In the genomic region with DNA sequence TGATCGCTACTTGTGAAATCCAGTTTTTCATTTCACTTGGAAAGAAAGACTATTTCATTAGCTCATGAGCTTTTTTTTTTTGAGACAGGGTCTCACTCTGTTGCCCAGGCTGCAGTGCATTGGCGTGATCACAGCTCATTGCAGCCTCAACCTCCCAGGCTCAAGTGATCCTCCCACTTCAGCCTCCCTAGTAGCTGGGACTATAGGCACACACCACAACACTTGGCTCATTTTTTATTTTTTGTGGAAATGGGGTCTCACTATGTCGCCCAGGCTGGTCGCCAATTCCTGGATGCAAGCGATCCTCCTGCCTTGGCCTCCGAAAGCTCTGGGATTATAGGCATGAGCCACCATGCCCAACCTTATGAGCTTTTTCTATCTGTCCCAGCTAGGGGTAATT, we compare ENCODE assay signal across 22 cellular contexts.
DNase-seq lines count a peak whose midpoint lies in the region; ATAC-seq, FAIRE-seq and TF ChIP-seq lines count a peak whose summit lies in the region.
"Had no signal": no experiment of that assay in that cellular context is flagged by ENCODE, and none has a peak within 500 bp of the region (broad histone marks: within the 10 kb centered on the region; RNA-seq: fewer than 3 reads in every experiment).

No MANE protein-coding gene starts in this region.

- H3K4me2 ChIP-seq in K562 (ENCODE audit: insufficient read depth, low read length) (no peak overlapping the region), trophoblast cell (ENCODE audit: low read length) (no peak overlapping the region)
- H3K4me2 ChIP-seq: BLaER1 treated with 17β-estradiol and CSF1 and Interleukin-3, amounts not matched to agents 10 nM and 100 nM had no signal

- in situ Hi-C loops in Panc1 (cut with HindIII; ENCODE audit: low pct_unique_long_range_greater_than_20kb, low sequenced_read_pairs) (no loop called here), K562 (cut with MboI) (no loop called here)

- no peak overlapping the region for H3K23ac ChIP-seq in trophoblast cell (ENCODE audit: low read length)

- CTCF ChIA-PET in HEK293 (lab: Yijun Ruan, JAX): interaction anchor here (0.7 kb wide), 1 partner anchor 279 kb away, joined by 3 read pairs; no protein-coding TSS in a partner anchor
- CTCF ChIA-PET in Panc1 (lab: Charles Lee): interaction anchor here (0.7 kb wide), 1 partner anchor 338 kb away, joined by 3 read pairs; no protein-coding TSS in a partner anchor
- CTCF ChIA-PET in K562 (lab: Yijun Ruan, JAX; ENCODE audit: low intra/inter-chr PET ratio): no interaction called here

- 85% methylated on average over 5 of the region's 6 CpGs for WGBS in K562 (ENCODE audit: insufficient coverage, low coverage, missing lambda C conversion rate)
- WGBS in trophoblast cell (ENCODE audit: extremely low coverage, insufficient coverage, insufficient read length): no CpG with 5 or more reads among the region's 6 CpGs

- H3K18ac ChIP-seq in trophoblast cell (ENCODE audit: low read length): no peak overlapping the region

- no peaks in the 10 kb centered on the region for H3K9me1 ChIP-seq in K562 (ENCODE audit: control insufficient read depth, insufficient read depth, low read length)

- H4K91ac ChIP-seq in trophoblast cell (ENCODE audit: low read depth, low read length): no peak overlapping the region

- H3K14ac ChIP-seq in trophoblast cell (ENCODE audit: low read length): no peak overlapping the region

- no peak overlapping the region for H3K27ac ChIP-seq in HEK293 (ENCODE audit: extremely low read depth, low read depth, low read length)
- H3K27ac ChIP-seq in Panc1 (ENCODE audit: low read length): peak overlapping the region; percentile 78; the same call in 1 of the 2 replicates
- H3K27ac ChIP-seq in K562 (ENCODE audit: extremely low read depth, low read depth, low read length): no peak overlapping the region
- no peak overlapping the region for H3K27ac ChIP-seq in trophoblast cell (ENCODE audit: low read depth, low read length)
- H3K27ac ChIP-seq: HL-60 had no signal

- H3K36me3 ChIP-seq in HEK293 (ENCODE audit: control insufficient read depth in 2 of 2, insufficient read depth in 1 of 2, low read length in 2 of 2) (no peaks in the 10 kb centered on the region), Panc1 (ENCODE audit: control insufficient read depth, insufficient read depth, low read length) (no peaks in the 10 kb centered on the region), K562 (ENCODE audit: control insufficient read depth, insufficient read depth, low read length) (no peaks in the 10 kb centered on the region), trophoblast cell (ENCODE audit: control insufficient read depth in 1 of 2, insufficient read depth in 2 of 2, low read length in 2 of 2) (no peaks in the 10 kb centered on the region)
- H3K36me3 ChIP-seq: BLaER1 treated with 17β-estradiol and CSF1 and Interleukin-3, amounts not matched to agents 10 nM and 100 nM had no signal

- H2BK120ac ChIP-seq in trophoblast cell (ENCODE audit: insufficient read depth, low read length, poor library complexity): no peak overlapping the region

- H3K27me3 ChIP-seq in Panc1 (ENCODE audit: control insufficient read depth, insufficient read depth, low read length): no peaks in the 10 kb centered on the region
- no peaks in the 10 kb centered on the region for H3K27me3 ChIP-seq in K562 (ENCODE audit: control insufficient read depth in 2 of 2, insufficient read depth in 2 of 2, low read length in 2 of 2)
- no peaks in the 10 kb centered on the region for H3K27me3 ChIP-seq in trophoblast cell (ENCODE audit: insufficient read depth, low read length)
- H3K27me3 ChIP-seq: BLaER1 treated with 17β-estradiol and CSF1 and Interleukin-3, amounts not matched to agents 10 nM and 100 nM had no signal

- H3K79me1 ChIP-seq in trophoblast cell (ENCODE audit: low read length): peaks cover under 1% of the 10 kb centered on the region

- TF ChIP-seq CTCF in HEK293 (tag by site-specific recombination; IDR thresholded peaks at IDR 0.05) (no peak), Panc1 (IDR thresholded peaks at IDR 0.05) (no peak), K562 (IDR thresholded peaks at IDR 0.05 in 2 of 3, conservative IDR thresholded peaks at IDR 0.05 in 1 of 3; ENCODE audit: insufficient read depth in 2 of 3, low read depth in 1 of 3, low read length in 3 of 3) (no peak)

- TF ChIP-seq RAD21 in K562 (CRISPR knock-in tag; conservative IDR thresholded peaks at IDR 0.05 in 1 of 2, IDR thresholded peaks at IDR 0.05 in 1 of 2): no peak

- no peak for TF ChIP-seq EP300 in K562 (IDR thresholded peaks at IDR 0.05; ENCODE audit: low read length)

- BruUV-seq in Panc1 (replicated peaks; lab: Mats Ljungman, UMichigan) (no TSS peak), K562 (replicated peaks; lab: Mats Ljungman, UMichigan) (no TSS peak)

- H4K20me1 ChIP-seq in K562 (replicated peaks; ENCODE audit: control insufficient read depth, insufficient read depth, low read length): no peaks in the 10 kb centered on the region
- H4K20me1 ChIP-seq: BLaER1 treated with 17β-estradiol and CSF1 and Interleukin-3, amounts not matched to agents 10 nM and 100 nM had no signal

- H2BK12ac ChIP-seq in trophoblast cell (ENCODE audit: low read length): no peak overlapping the region

- H2AFZ ChIP-seq in K562 (ENCODE audit: low read depth, low read length) (no peak overlapping the region), trophoblast cell (ENCODE audit: insufficient read depth, low read length, poor library complexity) (no peak overlapping the region)

- H4K8ac ChIP-seq in trophoblast cell (ENCODE audit: low read depth, low read length): no peak overlapping the region

- no peaks in the 10 kb centered on the region for H3K9me3 ChIP-seq in HEK293 (ENCODE audit: control insufficient read depth, insufficient read depth, low read depth, low read length)
- no peaks in the 10 kb centered on the region for H3K9me3 ChIP-seq in Panc1 (ENCODE audit: control insufficient read depth, insufficient read depth, low read depth, low read length)
- H3K9me3 ChIP-seq in K562 (replicated peaks; ENCODE audit: control insufficient read depth, insufficient read depth, low read depth, low read length): no peaks in the 10 kb centered on the region
- no peaks in the 10 kb centered on the region for H3K9me3 ChIP-seq in trophoblast cell (ENCODE audit: insufficient read depth, low read depth, low read length)
- H3K9me3 ChIP-seq: BLaER1 treated with 17β-estradiol and CSF1 and Interleukin-3, amounts not matched to agents 10 nM and 100 nM had no signal

- ATAC-seq in Panc1 (no peak), K562 (no peak)
- ATAC-seq: HCT116 had no signal

- peak overlapping the region; percentile 45 for H2AK5ac ChIP-seq in trophoblast cell (ENCODE audit: low read length)

- H4K12ac ChIP-seq in trophoblast cell (ENCODE audit: low read depth, low read length): no peak overlapping the region

- intact Hi-C loops in Panc1 (cut with micrococcal nuclease; ENCODE audit: unreplicated experiment): no loop called here
- intact Hi-C loops in K562 (cut with micrococcal nuclease): no loop called here

- no peaks in the 10 kb centered on the region for H3K4me1 ChIP-seq in HEK293 (ENCODE audit: control insufficient read depth, insufficient read depth, low read length)
- peaks cover 10% of the 10 kb centered on the region for H3K4me1 ChIP-seq in Panc1 (ENCODE audit: control insufficient read depth, insufficient read depth, low read length)
- H3K4me1 ChIP-seq in K562 (replicated peaks in 1 of 2; ENCODE audit: control insufficient read depth in 2 of 2, insufficient read depth in 2 of 2, low read length in 2 of 2): no peaks in the 10 kb centered on the region; a peak in 1 of 5 replicates
- peaks cover 2% of the 10 kb centered on the region in 2 experiments for H3K4me1 ChIP-seq in trophoblast cell (ENCODE audit: control insufficient read depth in 1 of 2, insufficient read depth in 2 of 2, low read length in 2 of 2)

- no peak for DNase-seq in Panc1 (ENCODE audit: low read depth, low spot score)
- no peak for DNase-seq in K562 (ENCODE audit: extremely low read depth in 1 of 4, low spot score in 3 of 4)
- no peak for DNase-seq in trophoblast cell
- no peak for DNase-seq in activated CD4-positive, alpha-beta T cell treated with anti-CD3 and anti-CD28 coated beads, Interleukin-2, amount 50 U/mL, for 1 hour
- no peak for DNase-seq in NOMO-1 (lab: John Stamatoyannopoulos, UW; ENCODE audit: unreplicated experiment in 2 of 2)
- DNase-seq in DMS79 (lab: John Stamatoyannopoulos, UW): no peak
- DNase-seq: CD4-positive, CD25-positive, alpha-beta regulatory T cell; CD8-positive, alpha-beta memory T cell; COR-L47; DMS 273 treated with DMSO at 0.1 percent for 48 hours; DMS53; GOT3; H7; IMR-90; KBM-7 had no signal

- no peak for FAIRE-seq in K562 (lab: Jason Lieb, UNC)
- FAIRE-seq: G401.6, GM12892, GM18507 had no signal

- H3K4ac ChIP-seq in trophoblast cell (ENCODE audit: low read depth, low read length): no peak overlapping the region

- H3K79me2 ChIP-seq in K562 (ENCODE audit: control insufficient read depth, insufficient read depth, low read length): no peaks in the 10 kb centered on the region
- no peaks in the 10 kb centered on the region for H3K79me2 ChIP-seq in trophoblast cell (ENCODE audit: control insufficient read depth, insufficient read depth, low read length, poor library complexity)

- no peak for TF ChIP-seq POLR2A in K562 (conservative IDR thresholded peaks at IDR 0.05)

- H3K9ac ChIP-seq in K562 (ENCODE audit: insufficient read depth in 1 of 2, low read depth in 2 of 2, low read length in 2 of 2) (no peak overlapping the region), trophoblast cell (ENCODE audit: low read length) (no peak overlapping the region)
- H3K9ac ChIP-seq: BLaER1 treated with 17β-estradiol and CSF1 and Interleukin-3, amounts not matched to agents 10 nM and 100 nM had no signal

- H3K4me3 ChIP-seq in HEK293 (ENCODE audit: low read depth, low read length) (no peak overlapping the region), Panc1 (ENCODE audit: low read depth in 2 of 2, low read length in 2 of 2) (no peak overlapping the region), K562 (no peak overlapping the region), trophoblast cell (ENCODE audit: low read depth, low read length) (no peak overlapping the region)
- H3K4me3 ChIP-seq: BLaER1 treated with 17β-estradiol and CSF1 and Interleukin-3, amounts not matched to agents 10 nM and 100 nM had no signal

- H2BK5ac ChIP-seq in trophoblast cell (ENCODE audit: low read depth, low read length, poor library complexity): no peak overlapping the region

- POLR2A ChIA-PET in HEK293 (lab: Yijun Ruan, JAX): no interaction called here
- POLR2A ChIA-PET in Panc1 (lab: Charles Lee): interaction anchor here (0.6 to 0.7 kb wide), 3 partner anchors 17 to 127 kb away, joined by 3 to 7 read pairs (median 5); no protein-coding TSS in a partner anchor
- POLR2A ChIA-PET in K562 (lab: Yijun Ruan, JAX): interaction anchor here (0.7 kb wide), 1 partner anchor 10 kb away, joined by 4 read pairs; no protein-coding TSS in a partner anchor

TF ChIP-seq in HEK293, 187 proteins besides CTCF, POLR2A, EP300 and RAD21:
- TF ChIP-seq ZNF121 (tag by site-specific recombination; IDR thresholded peaks at IDR 0.05) (peak; percentile 87), SP3 (tag by site-specific recombination; IDR thresholded peaks at IDR 0.05) (no peak)
